Comparison of ENCODE assay signal across 1 cellular context in the genomic region with DNA sequence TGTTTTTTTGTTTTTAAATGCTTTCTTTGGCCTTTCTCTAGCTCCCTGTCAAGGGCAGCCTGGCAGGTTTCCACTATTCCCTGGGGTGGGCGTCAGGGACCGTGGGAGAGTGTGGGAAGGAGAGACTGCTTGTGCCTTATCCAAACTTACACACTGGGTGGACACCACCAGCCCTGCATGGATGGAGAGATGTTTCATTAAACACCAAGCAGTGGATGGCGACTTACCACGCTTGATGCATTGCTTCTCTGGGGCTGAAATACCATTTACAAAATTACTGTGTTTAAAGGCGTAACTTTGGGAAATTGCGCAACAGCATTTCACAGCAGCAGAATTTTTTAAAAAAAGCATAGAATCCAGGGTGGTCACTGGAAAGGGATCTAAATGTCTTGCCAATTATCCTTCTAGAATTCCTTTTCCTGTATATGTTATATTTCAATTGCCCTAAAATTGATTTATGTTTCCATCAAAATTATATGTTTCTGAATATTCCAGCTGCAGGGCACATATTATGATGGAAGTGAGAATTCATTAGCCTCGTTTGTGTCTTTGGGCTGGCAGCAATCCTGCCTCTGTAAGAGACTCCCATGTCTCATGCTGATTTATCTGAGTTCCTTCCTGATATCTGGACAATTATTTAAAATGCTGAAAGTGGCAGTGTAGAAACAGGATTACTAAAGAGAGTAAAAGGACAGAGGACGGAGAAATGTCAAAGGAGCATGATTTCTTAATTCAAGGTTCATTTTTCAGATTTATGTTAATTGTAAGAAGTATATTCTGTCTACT.
A peak's percentile ranks its signal among the peaks of the same experiment; 100 is the strongest.
TF ChIP-seq lines count a peak whose summit lies in the region.

No MANE protein-coding gene starts in this region.

TF ChIP-seq in HepG2, 621 proteins besides CTCF, POLR2A, EP300 and RAD21:
- TF ChIP-seq ZNF235 (CRISPR knock-in tag; IDR thresholded peaks at IDR 0.05; ENCODE audit: borderline replicate concordance): no peak
- TF ChIP-seq CEBPG (CRISPR knock-in tag; IDR thresholded peaks at IDR 0.05): peak; percentile 72
- peak; percentile 97 for TF ChIP-seq CEBPB (IDR thresholded peaks at IDR 0.05; ENCODE audit: borderline replicate concordance, low read depth, low read length)
- TF ChIP-seq LCORL (IDR thresholded peaks at IDR 0.05): no peak
- no peak for TF ChIP-seq LCORL (CRISPR knock-in tag; IDR thresholded peaks at IDR 0.05)
- TF ChIP-seq RXRA (CRISPR knock-in tag; IDR thresholded peaks at IDR 0.05): no peak
- TF ChIP-seq SP5 (CRISPR knock-in tag; IDR thresholded peaks at IDR 0.05; ENCODE audit: borderline replicate concordance, low read depth): no peak
- no peak for TF ChIP-seq FOXA1 (IDR thresholded peaks at IDR 0.05)
- no peak for TF ChIP-seq FOXA1 (CRISPR knock-in tag; IDR thresholded peaks at IDR 0.05)
- TF ChIP-seq TP53 (CRISPR knock-in tag; conservative IDR thresholded peaks at IDR 0.05): no peak
- no peak for TF ChIP-seq KDM3A (CRISPR knock-in tag; IDR thresholded peaks at IDR 0.05; ENCODE audit: low read depth)
- TF ChIP-seq, protein P1, sequence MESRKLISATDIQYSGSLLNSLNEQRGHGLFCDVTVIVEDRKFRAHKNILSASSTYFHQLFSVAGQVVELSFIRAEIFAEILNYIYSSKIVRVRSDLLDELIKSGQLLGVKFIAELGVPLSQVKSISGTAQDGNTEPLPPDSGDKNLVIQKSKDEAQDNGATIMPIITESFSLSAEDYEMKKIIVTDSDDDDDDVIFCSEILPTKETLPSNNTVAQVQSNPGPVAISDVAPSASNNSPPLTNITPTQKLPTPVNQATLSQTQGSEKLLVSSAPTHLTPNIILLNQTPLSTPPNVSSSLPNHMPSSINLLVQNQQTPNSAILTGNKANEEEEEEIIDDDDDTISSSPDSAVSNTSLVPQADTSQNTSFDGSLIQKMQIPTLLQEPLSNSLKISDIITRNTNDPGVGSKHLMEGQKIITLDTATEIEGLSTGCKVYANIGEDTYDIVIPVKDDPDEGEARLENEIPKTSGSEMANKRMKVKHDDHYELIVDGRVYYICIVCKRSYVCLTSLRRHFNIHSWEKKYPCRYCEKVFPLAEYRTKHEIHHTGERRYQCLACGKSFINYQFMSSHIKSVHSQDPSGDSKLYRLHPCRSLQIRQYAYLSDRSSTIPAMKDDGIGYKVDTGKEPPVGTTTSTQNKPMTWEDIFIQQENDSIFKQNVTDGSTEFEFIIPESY (CRISPR knock-in tag; IDR thresholded peaks at IDR 0.05): no peak
- no peak for TF ChIP-seq PHF5A (CRISPR knock-in tag; IDR thresholded peaks at IDR 0.05; ENCODE audit: low read depth, unreplicated experiment)
TF ChIP-seq in HepG2: peak in this region for 2.
